In the genomic region with DNA sequence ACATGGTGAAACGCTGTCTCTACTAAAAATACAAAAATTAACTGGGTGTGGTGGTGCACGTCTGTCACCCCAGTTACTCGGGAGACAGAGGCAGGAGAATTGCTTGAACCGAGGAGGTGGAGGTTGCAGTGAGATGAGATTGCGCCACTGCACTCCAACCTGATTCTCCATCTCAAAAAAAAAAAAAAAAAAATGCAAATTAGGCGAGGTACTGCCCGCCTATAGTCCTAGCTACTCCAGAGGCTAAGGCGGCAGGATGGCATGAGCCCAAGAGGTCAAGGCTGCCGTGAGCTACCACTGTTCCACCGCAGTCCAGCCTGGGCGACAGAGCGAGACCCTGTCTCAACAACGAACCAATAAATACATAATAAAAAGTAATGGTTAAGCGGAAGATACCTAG, we compare ENCODE assay signal across 8 cellular contexts. TPM values are rescaled to one million over a fixed set of nuclear protein-coding genes. Genes with fewer than 3 reads are reported as not detected.
DNase-seq lines count a peak whose midpoint lies in the region; ATAC-seq, FAIRE-seq and TF ChIP-seq lines count a peak whose summit lies in the region.

No MANE protein-coding gene starts in this region.

- ATAC-seq in activated B cell treated with CpG ODN at 0.5 μM for 24 hours (ENCODE audit: low read depth) (no peak), GM21528 (IDR thresholded peaks at IDR 0.05; ENCODE audit: low FRiP score, unreplicated experiment) (no peak)

- no peak for TF ChIP-seq CTCF in activated B cell treated with CpG ODN at 0.5 μM for 24 hours (IDR thresholded peaks at IDR 0.05)
- no peak for TF ChIP-seq CTCF in transverse colon (IDR thresholded peaks at IDR 0.05)

- H3K27ac ChIP-seq in transverse colon: peak overlapping the region; percentile 95 to 98 (median 97)

- CTCF ChIA-PET in activated naive CD4-positive, alpha-beta T cell treated with anti-CD3 and anti-CD28 coated beads, Interleukin-2, amount 10 ng/mL, durations not matched to agents 7 days and 5 days (lab: Charles Lee): interaction anchor here (1.8 kb wide), 1 partner anchor 105 kb away, joined by 5 read pairs; no protein-coding TSS in a partner anchor
- CTCF ChIA-PET in activated B cell treated with CpG ODN at 0.5 μM for 24 hours (lab: Charles Lee): interaction anchor here (0.7 to 1.8 kb wide), 2 partner anchors 20 to 33 kb away, joined by 3 to 9 read pairs; no protein-coding TSS in a partner anchor

- POLR2A ChIA-PET in activated B cell treated with CpG ODN at 0.5 μM for 24 hours (lab: Charles Lee): interaction anchor here (0.6 to 3.6 kb wide), 7 partner anchors 37 to 90 kb away, joined by 3 to 33 read pairs (median 17); partner anchors contain the start of genes LAT2 and LIMK1

- H3K27me3 ChIP-seq in transverse colon: no peaks in the 10 kb centered on the region

- no peak for DNase-seq in activated naive CD4-positive, alpha-beta T cell treated with anti-CD3 and anti-CD28 coated beads, Interleukin-2, amount 10 ng/mL, durations not matched to agents 7 days and 5 days
- no peak for DNase-seq in activated naive CD4-positive, alpha-beta T cell treated with Interleukin-2 at 50 U/mL for 16 hours
- DNase-seq in activated B cell treated with CpG ODN at 0.5 μM for 24 hours: no peak
- no peak for DNase-seq in immature natural killer cell
- DNase-seq in transverse colon: peak; percentile 43
- DNase-seq in HPDE6-E6E7 (ENCODE audit: extremely low spot score): no peak
- no peak for DNase-seq in H54 (ENCODE audit: insufficient read length, low spot score)

- peaks cover 19% of the 10 kb centered on the region for H3K36me3 Mint-ChIP-seq in activated naive CD4-positive, alpha-beta T cell treated with anti-CD3 and anti-CD28 coated beads, Interleukin-2, amount 10 ng/mL, durations not matched to agents 7 days and 5 days
- H3K36me3 Mint-ChIP-seq in activated B cell treated with CpG ODN at 0.5 μM for 24 hours (ENCODE audit: low read depth) (peaks cover 19% of the 10 kb centered on the region), immature natural killer cell (no peaks in the 10 kb centered on the region)

- peak overlapping the region; percentile 82 for H3K4me3 Mint-ChIP-seq in activated naive CD4-positive, alpha-beta T cell treated with anti-CD3 and anti-CD28 coated beads, Interleukin-2, amount 10 ng/mL, durations not matched to agents 7 days and 5 days
- H3K4me3 Mint-ChIP-seq in activated B cell treated with CpG ODN at 0.5 μM for 24 hours (peak overlapping the region; percentile 88), immature natural killer cell (peak overlapping the region; percentile 81 to 86 (median 85))

- no peak for FAIRE-seq in H54 (lab: Jason Lieb, UNC)

- H3K36me3 ChIP-seq in transverse colon: no peaks in the 10 kb centered on the region

- peaks cover 25 to 48% (median 39%) of the 10 kb centered on the region in 4 donors for H3K4me1 ChIP-seq in transverse colon

- no peaks in the 10 kb centered on the region for H3K9me3 Mint-ChIP-seq in activated naive CD4-positive, alpha-beta T cell treated with anti-CD3 and anti-CD28 coated beads, Interleukin-2, amount 10 ng/mL, durations not matched to agents 7 days and 5 days
- H3K9me3 Mint-ChIP-seq in activated B cell treated with CpG ODN at 0.5 μM for 24 hours (no peaks in the 10 kb centered on the region), immature natural killer cell (no peaks in the 10 kb centered on the region)

- 35 to 42% methylated on average over 14 of the region's 14 CpGs for WGBS in transverse colon (ENCODE audit: low coverage in 1 of 2), 2 donors

- H3K4me3 ChIP-seq in transverse colon: peak overlapping the region in 2 of 4 donors; percentile 55 to 73

- peaks cover 43% of the 10 kb centered on the region for H3K4me1 Mint-ChIP-seq in activated naive CD4-positive, alpha-beta T cell treated with anti-CD3 and anti-CD28 coated beads, Interleukin-2, amount 10 ng/mL, durations not matched to agents 7 days and 5 days
- H3K4me1 Mint-ChIP-seq in activated B cell treated with CpG ODN at 0.5 μM for 24 hours (peaks cover 38% of the 10 kb centered on the region), immature natural killer cell (peaks cover 40 to 50% of the 10 kb centered on the region in 2 donors)

- in situ Hi-C loops in transverse colon (cut with MboI; ENCODE audit: low pct_ligation_motif_present in 1 of 4, low pct_unique_long_range_greater_than_20kb in 1 of 4, low sequenced_read_pairs in 3 of 4): no loop called here

- TF ChIP-seq POLR2A in transverse colon (IDR thresholded peaks at IDR 0.05): no peak
- no peak for TF ChIP-seq POLR2A in H54 (IDR thresholded peaks at IDR 0.05; ENCODE audit: low read depth, low read length)

- H3K9me3 ChIP-seq in transverse colon: no peaks in the 10 kb centered on the region

- H3K27ac Mint-ChIP-seq in activated naive CD4-positive, alpha-beta T cell treated with anti-CD3 and anti-CD28 coated beads, Interleukin-2, amount 10 ng/mL, durations not matched to agents 7 days and 5 days: peak overlapping the region; percentile 81
- H3K27ac Mint-ChIP-seq in activated B cell treated with CpG ODN at 0.5 μM for 24 hours (peak overlapping the region; percentile 70), immature natural killer cell (peak overlapping the region in 5 of 6 donors; percentile 82 to 92 (median 86))

- intact Hi-C loops in activated B cell treated with CpG ODN at 0.5 μM for 24 hours (cut with micrococcal nuclease) (loop anchor here (10.0 kb wide), 1 partner anchor 1742 kb away; the partner anchor contains the start of gene POR), transverse colon (cut with DNase I; ENCODE audit: low total_unique reads) (loop anchor here (10.0 kb wide), 1 partner anchor 108 kb away; no protein-coding TSS in a partner anchor)

- no peak for TF ChIP-seq EP300 in transverse colon (IDR thresholded peaks at IDR 0.05; ENCODE audit: low read depth)

- H3K27me3 Mint-ChIP-seq in activated naive CD4-positive, alpha-beta T cell treated with anti-CD3 and anti-CD28 coated beads, Interleukin-2, amount 10 ng/mL, durations not matched to agents 7 days and 5 days: no peaks in the 10 kb centered on the region
- H3K27me3 Mint-ChIP-seq in activated B cell treated with CpG ODN at 0.5 μM for 24 hours (no peaks in the 10 kb centered on the region), immature natural killer cell (ENCODE audit: low read depth in 3 of 3) (peaks cover 1 to 5% (median 4%) of the 10 kb centered on the region in 3 donors)

RNA-seq across cellular contexts. Expression of gene EIF4H, which starts 1.1 kb away (rescaled TPM):
- 263 and 280 TPM in 2 replicates for total RNA-seq in activated B cell treated with CpG ODN at 0.5 μM for 24 hours
- 100 to 1,000 TPM; 177 to 278 (median 246) TPM for polyA plus RNA-seq in immature natural killer cell
- total RNA-seq in transverse colon: 100 to 1,000 TPM; 175 to 250 (median 213) TPM

RNA-seq across cellular contexts. Expression of gene LAT2, which starts 36.7 kb away (rescaled TPM):
- 291 and 329 TPM in 2 replicates for total RNA-seq in activated B cell treated with CpG ODN at 0.5 μM for 24 hours
- polyA plus RNA-seq in immature natural killer cell: 100 to 1,000 TPM; 231 to 266 (median 256) TPM
- total RNA-seq in transverse colon: 10 to 100 TPM in 1 of 4 donors, 1 to 10 TPM in 1, not detected in 2; 2.3 to 12.7 TPM

Comparison
In these comparisons a context has a peak if more than half of its experiments do, and no peak if none do; other contexts are left out.
1. RNA of gene LAT2, which starts 36.7 kb away (total RNA-seq): 291 to 329 TPM in activated B cell treated with CpG ODN at 0.5 μM for 24 hours; 2.3 to 12.7 TPM in transverse colon; every median in the first group is over 10 times any median in the second.
2. Peak in every context shown above with its lines, with median percentiles within 50 percentile points of each other: H3K27ac Mint-ChIP-seq and H3K4me3 Mint-ChIP-seq.